ENCODE assay signal across 8 cellular contexts in the genomic region with DNA sequence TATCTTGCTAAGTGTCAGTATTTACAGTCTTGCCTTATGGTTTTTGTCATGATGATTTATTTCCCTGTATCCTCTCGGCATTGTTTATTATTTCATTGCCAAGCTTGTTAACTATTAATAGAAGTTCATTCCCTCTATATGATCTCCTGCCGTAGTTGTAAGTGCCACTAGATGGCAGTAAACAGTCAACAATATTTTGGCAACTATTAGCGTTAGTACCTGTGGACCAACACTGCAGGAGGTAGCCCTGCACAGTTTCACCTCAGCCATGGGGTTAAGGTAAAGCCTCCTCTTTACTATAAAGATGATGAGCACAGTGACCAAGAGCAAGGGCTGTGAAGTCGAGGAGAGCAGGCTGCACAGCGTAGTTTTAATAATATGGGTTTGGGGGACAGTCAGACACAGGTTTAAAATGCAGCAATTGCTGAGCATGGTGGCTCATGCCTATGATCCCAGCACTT. TPM values are rescaled to one million over a fixed set of nuclear protein-coding genes. Genes with fewer than 3 reads are reported as not detected.
DNase-seq lines count a peak whose midpoint lies in the region; ATAC-seq, FAIRE-seq and TF ChIP-seq lines count a peak whose summit lies in the region.

No MANE protein-coding gene starts in this region.

- no peak overlapping the region for H3K4me2 ChIP-seq in endothelial cell of umbilical vein (ENCODE audit: insufficient read depth, low read length)

- H3K9me3 ChIP-seq in A673 (ENCODE audit: low read depth, low read length, poor library complexity, severe bottlenecking) (no peaks in the 10 kb centered on the region), endothelial cell of umbilical vein (replicated peaks; ENCODE audit: control insufficient read depth, insufficient read depth, low read length) (no peaks in the 10 kb centered on the region), vagina (no peaks in the 10 kb centered on the region)

- H3K36me3 ChIP-seq in A673 (ENCODE audit: insufficient read depth, low read length, poor library complexity, severe bottlenecking) (no peaks in the 10 kb centered on the region), endothelial cell of umbilical vein (ENCODE audit: control insufficient read depth in 2 of 2, extremely low read depth in 1 of 2, insufficient read depth in 2 of 2, low read length in 2 of 2) (no peaks in the 10 kb centered on the region), vagina (no peaks in the 10 kb centered on the region)

- ATAC-seq in HG02981 (IDR thresholded peaks at IDR 0.05; ENCODE audit: unreplicated experiment): peak; percentile 79
- ATAC-seq in activated CD4-positive, CD25-positive, alpha-beta regulatory T cell treated with anti-CD3 and anti-CD28 coated beads, Interleukin-2, amount 50 U/mL, for 24 hours: peak; percentile 68 to 88

- H3K79me2 ChIP-seq in endothelial cell of umbilical vein (ENCODE audit: control insufficient read depth, insufficient read depth, low read length): no peaks in the 10 kb centered on the region

- no peak overlapping the region for H3K9ac ChIP-seq in endothelial cell of umbilical vein (replicated peaks; ENCODE audit: extremely low read depth, insufficient read depth, low read length)

- H3K27ac ChIP-seq in A673 (ENCODE audit: low read depth, low read length, poor library complexity, severe bottlenecking) (no peak overlapping the region), endothelial cell of umbilical vein (ENCODE audit: insufficient read depth, low read depth, low read length) (no peak overlapping the region), vagina (no peak overlapping the region)

- no peaks in the 10 kb centered on the region for H3K9me1 ChIP-seq in endothelial cell of umbilical vein (replicated peaks; ENCODE audit: control insufficient read depth, extremely low read depth, insufficient read depth, low read length)

- no peak for TF ChIP-seq POLR2A in endothelial cell of umbilical vein (IDR thresholded peaks at IDR 0.05; ENCODE audit: low read depth, low read length)
- no peak for TF ChIP-seq POLR2A in vagina (IDR thresholded peaks at IDR 0.05)

- intact Hi-C loops in A673 (cut with micrococcal nuclease; ENCODE audit: unreplicated experiment): loop anchor here (1.0 kb wide), 2 partner anchors 276 to 323 kb away; no protein-coding TSS in a partner anchor
- intact Hi-C loops in endothelial cell of umbilical vein (cut with micrococcal nuclease): loop anchor here (1.0 kb wide), 6 partner anchors 73 to 324 kb away; partner anchors contain the start of genes TCTN3 and ZNF518A
- intact Hi-C loops in vagina (cut with DNase I): loop anchor here (10.0 kb wide), 1 partner anchor 278 kb away; no protein-coding TSS in a partner anchor

- dilution Hi-C loops in endothelial cell of umbilical vein (cut with MboI; ENCODE audit: extremely low pct_ligation_motif_present, low sequenced_read_pairs): no loop called here

- no peak overlapping the region for H2AFZ ChIP-seq in endothelial cell of umbilical vein (ENCODE audit: low read depth, low read length)

- no TSS peak for BruUV-seq in A673 (replicated peaks; lab: Mats Ljungman, UMichigan)
- BruUV-seq in endothelial cell of umbilical vein (replicated peaks; lab: Mats Ljungman, UMichigan): no TSS peak

- H3K27me3 ChIP-seq in A673 (replicated peaks; ENCODE audit: insufficient read depth, low read depth, low read length, poor library complexity) (no peaks in the 10 kb centered on the region), endothelial cell of umbilical vein (ENCODE audit: control insufficient read depth in 2 of 2, insufficient read depth in 2 of 2, low read length in 2 of 2) (peaks cover 0 to 8% of the 10 kb centered on the region in 2 experiments), vagina (no peaks in the 10 kb centered on the region)

- CTCF ChIA-PET in A673 (lab: Charles Lee) (interaction anchor here (0.6 to 1.0 kb wide), 7 partner anchors 15 to 713 kb away, joined by 3 to 10 read pairs (median 4); partner anchors contain the start of genes CC2D2B and TCTN3), endothelial cell of umbilical vein (lab: Charles Lee) (interaction anchor here (0.5 to 8.6 kb wide), 94 partner anchors 8 to 642 kb away, joined by 3 to 154 read pairs (median 5); partner anchors contain the start of genes CC2D2B, CCNJ, DNTT and TCTN3)

- no peak overlapping the region for H3K4me3 ChIP-seq in A673 (ENCODE audit: low read depth, low read length, poor library complexity, severe bottlenecking)
- no peak overlapping the region for H3K4me3 ChIP-seq in endothelial cell of umbilical vein (replicated peaks in 1 of 3; ENCODE audit: insufficient read depth in 1 of 3, low read depth in 1 of 3, low read length in 3 of 3)
- no peak overlapping the region for H3K4me3 ChIP-seq in vagina

- FAIRE-seq in endothelial cell of umbilical vein (lab: Jason Lieb, UNC): peak; percentile 73

- no peaks in the 10 kb centered on the region for H4K20me1 ChIP-seq in endothelial cell of umbilical vein (replicated peaks; ENCODE audit: control insufficient read depth, extremely low read depth, insufficient read depth, low read length)

- peak; percentile 58 for DNase-seq in A673 (ENCODE audit: low spot score)
- DNase-seq in NCI-H2171 (lab: John Stamatoyannopoulos, UW): peak; percentile 13
- DNase-seq in endothelial cell of umbilical vein (ENCODE audit: low read depth, low spot score): peak; percentile 87
- DNase-seq in middle frontal gyrus (ENCODE audit: extremely low spot score, low spot score): peak; percentile 14
- DNase-seq in vagina (ENCODE audit: extremely low spot score in 2 of 2): no peak

- H3K4me1 ChIP-seq in A673 (ENCODE audit: insufficient read depth, low read length, poor library complexity, severe bottlenecking) (no peaks in the 10 kb centered on the region), endothelial cell of umbilical vein (ENCODE audit: control insufficient read depth, extremely low read depth, insufficient read depth, low read length) (no peaks in the 10 kb centered on the region), vagina (peaks cover 4% of the 10 kb centered on the region)

- TF ChIP-seq CTCF in A673 (conservative IDR thresholded peaks at IDR 0.05; ENCODE audit: low read depth, low read length) (peak; percentile 80), GM12872 (IDR thresholded peaks at IDR 0.05; ENCODE audit: insufficient read depth, low read depth, low read length) (peak; percentile 66), endothelial cell of umbilical vein (IDR thresholded peaks at IDR 0.05; ENCODE audit: extremely low read depth in 1 of 2, insufficient read depth in 1 of 2, low read depth in 1 of 2, low read length in 2 of 2) (peak; percentile 65 to 71), vagina (IDR thresholded peaks at IDR 0.05) (peak in 2 of 3 experiments; percentile 35 to 66)

- POLR2A ChIA-PET in A673 (lab: Charles Lee; ENCODE audit: low non-redundant PET) (no interaction called here), endothelial cell of umbilical vein (lab: Charles Lee) (interaction anchor here (1.0 kb wide), 1 partner anchor 113 kb away, joined by 4 read pairs; the partner anchor contains the start of gene ZNF518A)

TF ChIP-seq in endothelial cell of umbilical vein, 7 proteins besides CTCF, POLR2A, EP300 and RAD21:
- TF ChIP-seq EZH2 (IDR thresholded peaks at IDR 0.05; ENCODE audit: borderline replicate concordance, low read depth, low read length, severe bottlenecking) (no peak), JUN (IDR thresholded peaks at IDR 0.05; ENCODE audit: borderline replicate concordance, insufficient read depth, insufficient read length, low read depth) (no peak), GATA2 (IDR thresholded peaks at IDR 0.05; ENCODE audit: insufficient read depth, insufficient read length, low read depth, low read length) (no peak), MYC (IDR thresholded peaks at IDR 0.05; ENCODE audit: low read depth, low read length) (no peak), MAX (IDR thresholded peaks at IDR 0.05; ENCODE audit: insufficient read depth, insufficient read length) (no peak), POLR2AphosphoS5 (IDR thresholded peaks at IDR 0.05; ENCODE audit: insufficient read depth, low read depth, low read length) (no peak), FOS (IDR thresholded peaks at IDR 0.05; ENCODE audit: borderline replicate concordance, insufficient read depth, low read length) (no peak)

RNA-seq across cellular contexts. Expression of gene CCNJ, which starts 26.1 kb away (rescaled TPM):
- 22.0 and 25.6 TPM in 2 replicates for total RNA-seq in A673 (2021)
- 22.4 and 25.5 TPM in 2 replicates for total RNA-seq in endothelial cell of umbilical vein
- 23.5 and 27.6 TPM in 2 replicates for polyA plus RNA-seq in endothelial cell of umbilical vein
- polyA plus RNA-seq in endothelial cell of umbilical vein (2011; cell fraction: cytosol; rRNA removed): 15.2 and 16.1 TPM in 2 replicates
- 46.3 and 53.8 TPM in 2 replicates for polyA plus RNA-seq in endothelial cell of umbilical vein (2011; cell fraction: nucleus; rRNA removed)
- polyA plus RNA-seq in endothelial cell of umbilical vein (2012): 14.4 and 19.3 TPM in 2 replicates
- polyA minus RNA-seq in endothelial cell of umbilical vein: 77.1 and 80.2 TPM in 2 replicates
- 7.6 TPM for polyA minus RNA-seq in endothelial cell of umbilical vein (2011; cell fraction: cytosol; rRNA and poly(A)+ RNA removed)
- 48.2 and 55.7 TPM in 2 replicates for polyA minus RNA-seq in endothelial cell of umbilical vein (2011; cell fraction: nucleus; rRNA and poly(A)+ RNA removed)
- total RNA-seq in vagina: 6.9 TPM

Comparison
In these comparisons a context has a peak if more than half of its experiments do, and no peak if none do; other contexts are left out.
1. DNase-seq: peak in A673 (single experiment), NCI-H2171 (single experiment), endothelial cell of umbilical vein (single experiment) and middle frontal gyrus (single experiment); none in vagina (0 of 2).
2. Peak in every context shown above with its lines, with median percentiles within 50 percentile points of each other: CTCF ChIP-seq.